Comparison of ENCODE assay signal across 31 cellular contexts in the genomic region with DNA sequence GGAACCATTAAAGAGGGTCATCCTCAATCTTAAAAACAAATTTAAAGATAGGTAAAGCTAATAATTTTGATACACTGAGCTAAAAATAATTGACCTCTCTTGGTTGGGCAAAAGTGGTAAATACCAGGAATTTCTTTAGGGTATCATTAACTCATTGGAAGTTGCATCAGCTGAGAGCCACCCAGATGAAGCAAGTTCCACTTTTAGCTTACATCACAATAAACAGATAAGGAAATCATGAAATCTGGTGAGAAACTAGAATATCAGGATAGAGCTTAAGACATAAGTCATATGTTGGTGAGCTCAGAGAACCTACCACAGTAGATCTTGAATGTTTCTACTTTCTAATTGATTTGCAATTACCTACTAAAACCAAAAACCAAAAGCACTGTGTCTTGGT.
"Had no signal": no experiment of that assay in that cellular context is flagged by ENCODE, and none has a peak within 500 bp of the region (broad histone marks: within the 10 kb centered on the region; RNA-seq: fewer than 3 reads in every experiment).

No MANE protein-coding gene starts in this region.

- H3K4me3 ChIP-seq: body of pancreas, breast epithelium had no signal

- H3K27ac ChIP-seq: body of pancreas, breast epithelium, VCaP had no signal

- FAIRE-seq: astrocyte had no signal

- H3K4me1 ChIP-seq: body of pancreas, breast epithelium had no signal

- H3K27me3 ChIP-seq: body of pancreas, breast epithelium had no signal

- H3K9me3 ChIP-seq: body of pancreas, breast epithelium had no signal

- H3K36me3 ChIP-seq: breast epithelium had no signal

- DNase-seq: activated B cell treated with CpG ODN at 0.5 μM for 24 hours; activated CD4-positive, alpha-beta memory T cell treated with anti-CD3 and anti-CD28 coated beads, Interleukin-2, amount 10 ng/mL, durations not matched to agents 7 days and 5 days; activated CD4-positive, alpha-beta T cell treated with anti-CD3 and anti-CD28 coated beads for 48 hours; activated CD4-positive, CD25-positive, alpha-beta regulatory T cell treated with anti-CD3 and anti-CD28 coated beads, Interleukin-2, amount 50 U/mL, for 72 hours; activated CD8-positive, alpha-beta memory T cell treated with anti-CD3 and anti-CD28 coated beads for 24 hours; activated CD8-positive, alpha-beta memory T cell treated with anti-CD3 and anti-CD28 coated beads, Interleukin-2, amount 10 ng/mL, durations not matched to agents 7 days and 5 days; activated CD8-positive, alpha-beta memory T cell treated with anti-CD3 and anti-CD28 coated beads, Interleukin-2, amount 50 U/mL, for 48 hours; activated effector memory CD4-positive, alpha-beta T cell treated with Interleukin-2 at 50 U/mL for 16 hours; activated naive CD4-positive, alpha-beta T cell; activated naive CD8-positive, alpha-beta T cell treated with anti-CD3 and anti-CD28 coated beads, Interleukin-2, amount 10 ng/mL, durations not matched to agents 7 days and 5 days; activated T-cell treated with anti-CD3 and anti-CD28 coated beads, Interleukin-2, amount 50 U/mL, for 48 hours; body of pancreas; Karpas-422; KBM-7; NCI-H1105; NCI-H1417 treated with DMSO at 0.1 percent for 48 hours; NCI-H187 treated with DMSO at 0.1 percent for 48 hours; NCI-H2081; NCI-H345; NCI-H510A; NCI-H526; NCI-H748 treated with DMSO at 0.1 percent for 48 hours; NK-92 treated with Interleukin-12 subunit alpha and Interleukin-12 subunit beta, amount 100 ng/mL, for 24 hours; Right ventricle myocardium superior; SW 1271; T-helper 1 cell; T-helper 2 cell; T-helper 9 cell had no signal

- ATAC-seq: activated CD8-positive, alpha-beta memory T cell treated with anti-CD3 and anti-CD28 coated beads, Interleukin-2, amount 10 ng/mL, durations not matched to agents 7 days and 5 days; body of pancreas had no signal
